ENCODE assay signal across 10 cellular contexts in the genomic region with DNA sequence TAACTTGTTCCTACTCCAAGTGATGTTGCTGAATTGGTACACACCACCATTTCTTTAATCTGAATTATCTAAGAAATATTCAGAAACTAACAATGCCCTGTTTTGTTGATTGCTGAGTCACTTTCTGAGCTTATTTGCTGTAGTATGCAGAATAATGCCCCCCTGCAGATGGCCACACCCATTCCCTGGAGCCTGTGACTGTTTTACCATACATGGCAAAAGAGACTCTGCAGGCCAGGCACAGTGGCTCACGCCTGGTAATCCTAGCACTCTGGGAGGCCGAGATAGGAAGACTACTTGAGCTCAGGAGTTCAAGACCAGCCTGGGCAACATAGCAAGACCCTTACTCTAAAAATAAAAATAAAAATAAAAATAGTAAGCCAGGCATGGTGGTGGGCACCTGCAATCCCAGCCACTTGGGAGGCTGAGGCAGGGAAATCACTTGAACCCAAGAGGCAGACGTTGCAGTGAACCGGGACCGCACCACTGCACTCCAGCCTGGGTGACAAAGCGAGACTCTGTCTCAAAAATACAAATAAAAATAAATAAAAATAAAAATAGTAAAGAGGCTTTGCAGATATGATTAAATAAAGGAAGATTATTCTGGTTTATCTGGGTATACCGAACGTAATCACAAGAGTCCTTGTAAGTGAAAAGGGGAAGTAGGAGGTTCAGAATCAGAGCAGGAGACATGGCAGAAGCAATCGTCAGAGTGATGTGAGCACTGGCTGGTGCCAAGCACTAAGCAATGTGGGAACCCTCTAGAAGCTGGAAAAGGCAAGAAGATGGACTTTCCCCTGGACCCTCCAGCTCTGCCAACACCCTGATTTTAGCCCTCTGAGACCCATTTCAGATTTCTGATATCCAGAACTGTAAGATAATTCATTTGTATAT. TPM values are rescaled to one million over a fixed set of nuclear protein-coding genes. Genes with fewer than 3 reads are reported as not detected.
DNase-seq lines count a peak whose midpoint lies in the region; ATAC-seq and TF ChIP-seq lines count a peak whose summit lies in the region.
"Had no signal": no experiment of that assay in that cellular context is flagged by ENCODE, and none has a peak within 500 bp of the region (broad histone marks: within the 10 kb centered on the region; RNA-seq: fewer than 3 reads in every experiment).

No MANE protein-coding gene starts in this region.

- DNase-seq in Daoy (ENCODE audit: low read depth), result peak; percentile 79
- DNase-seq in LHCN-M2 (ENCODE audit: low read depth), result peak; percentile 77
- DNase-seq in astrocyte of the cerebellum (ENCODE audit: low read depth), result peak; percentile 76
- peak; percentile 41 for DNase-seq in left lobe of liver (ENCODE audit: low spot score)
- DNase-seq in NCI-H345 (lab: John Stamatoyannopoulos, UW), result no peak
- DNase-seq in retina, result no peak
- DNase-seq in activated T-cell treated with anti-CD3 and anti-CD28 coated beads, Interleukin-2, amount 50 U/mL, for 48 hours, result no peak
- DNase-seq: activated T-cell treated with anti-CD3 and anti-CD28 coated beads, Interleukin-2, amount 50 U/mL, for 24 hours; NCI-H774 had no signal

- TF ChIP-seq CTCF in astrocyte of the cerebellum (IDR thresholded peaks at IDR 0.05; ENCODE audit: low read depth, low read length, missing control alignments), result no peak

- H3K4me3 ChIP-seq in astrocyte of the cerebellum (ENCODE audit: low read depth, low read length), result no peak overlapping the region

- peak; percentile 24 for ATAC-seq in left lobe of liver
- no peak for ATAC-seq in HG03439 (IDR thresholded peaks at IDR 0.05; ENCODE audit: unreplicated experiment)

- in situ Hi-C loops in astrocyte of the cerebellum (cut with HindIII; ENCODE audit: low sequenced_read_pairs), result no loop called here

RNA-seq across cellular contexts. Expression of a gene that starts 19.0 kb away (rescaled TPM):
- total RNA-seq in Daoy (2014; rRNA removed; shearing (Covaris generic)), result 68.6 and 76.3 TPM in 2 replicates
- total RNA-seq in LHCN-M2 (2014; rRNA removed) (89.4 and 92.3 TPM in 2 replicates), left lobe of liver (22.2 TPM)
- 45.7 TPM for polyA plus RNA-seq in LHCN-M2 (2012)

RNA-seq across cellular contexts. Expression of a gene that starts 49.5 kb away (rescaled TPM):
- 14.2 and 25.0 TPM in 2 replicates for total RNA-seq in Daoy (2014; rRNA removed; shearing (Covaris generic))
- total RNA-seq in LHCN-M2 (2014; rRNA removed), result 21.1 and 28.0 TPM in 2 replicates
- 41.3 TPM for polyA plus RNA-seq in LHCN-M2 (2012)
- total RNA-seq in left lobe of liver, result 1.1 TPM

RNA-seq across cellular contexts. Expression of a gene that starts 52.2 kb away (rescaled TPM):
- not detected in 2 replicates for total RNA-seq in Daoy (2014; rRNA removed; shearing (Covaris generic))
- total RNA-seq in LHCN-M2 (2014; rRNA removed), result not detected in 2 replicates
- polyA plus RNA-seq in LHCN-M2 (2012), result 4.0 TPM
- total RNA-seq in left lobe of liver, result 20.0 TPM

RNA-seq across cellular contexts. Expression of a gene that starts 57.3 kb away (rescaled TPM):
- not detected in 2 replicates for total RNA-seq in Daoy (2014; rRNA removed; shearing (Covaris generic))
- not detected in 2 replicates for total RNA-seq in LHCN-M2 (2014; rRNA removed)
- not detected for polyA plus RNA-seq in LHCN-M2 (2012)
- 1.3 TPM for total RNA-seq in left lobe of liver

Comparison
In these comparisons a context has a peak if more than half of its experiments do, and no peak if none do; other contexts are left out.
1. DNase-seq: peak in Daoy (single experiment), LHCN-M2 (single experiment), astrocyte of the cerebellum (single experiment) and left lobe of liver (single experiment); none in NCI-H345 (single experiment), retina (single experiment) and activated T-cell treated with anti-CD3 and anti-CD28 coated beads, Interleukin-2, amount 50 U/mL, for 48 hours (0 of 2).
2. RNA of a gene that starts 52.2 kb away (total RNA-seq): 20.0 TPM in left lobe of liver (single experiment); not detected in Daoy and not detected in LHCN-M2; every median in the first group is over 10 times any median in the second.